ENCODE assay signal across 1 cellular context in genomic region chr1:244296447-244296846, GRCh38.
TF ChIP-seq lines count a peak whose summit lies in the region.

No MANE protein-coding gene starts in this region.

TF ChIP-seq in H1, 55 proteins besides CTCF, POLR2A, EP300 and RAD21 (continued from another document):
- TF ChIP-seq ATF2 (IDR thresholded peaks at IDR 0.05; ENCODE audit: low read length) (no peak), CBX5 (IDR thresholded peaks at IDR 0.05; ENCODE audit: low read depth, low read length) (no peak), SP1 (IDR thresholded peaks at IDR 0.05; ENCODE audit: low read depth, low read length) (no peak), KDM4A (IDR thresholded peaks at IDR 0.05; ENCODE audit: low read depth, low read length, severe bottlenecking) (no peak), E2F6 (IDR thresholded peaks at IDR 0.05) (no peak), ATF3 (IDR thresholded peaks at IDR 0.05; ENCODE audit: insufficient read depth, low read depth, low read length) (no peak), SUZ12 (IDR thresholded peaks at IDR 0.05; ENCODE audit: low read length) (no peak), RXRA (IDR thresholded peaks at IDR 0.05; ENCODE audit: insufficient read depth, low read depth, low read length) (no peak), RNF2 (IDR thresholded peaks at IDR 0.05; ENCODE audit: borderline replicate concordance, low read depth, low read length, missing control alignments, poor library complexity, severe bottlenecking) (no peak)
